Comparison of ENCODE assay signal across 1 cellular context in genomic region chr6:81984599-81984998, GRCh38.
TF ChIP-seq lines count a peak whose summit lies in the region.

No MANE protein-coding gene starts in this region.

TF ChIP-seq in IMR-90, 13 proteins besides CTCF, POLR2A, EP300 and RAD21 (continued from another document):
- TF ChIP-seq MAFK (IDR thresholded peaks at IDR 0.05; ENCODE audit: low read depth, low read length) (no peak), RFX5 (IDR thresholded peaks at IDR 0.05; ENCODE audit: low read depth, low read length) (no peak)
